ENCODE assay signal across 16 cellular contexts in genomic region chr4:108117473-108118182, GRCh38. TPM values are rescaled to one million over a fixed set of nuclear protein-coding genes. Genes with fewer than 3 reads are reported as not detected.
DNase-seq lines count a peak whose midpoint lies in the region; ATAC-seq, FAIRE-seq and TF ChIP-seq lines count a peak whose summit lies in the region.
"Had no signal": no experiment of that assay in that cellular context is flagged by ENCODE, and none has a peak within 500 bp of the region (broad histone marks: within the 10 kb centered on the region; RNA-seq: fewer than 3 reads in every experiment).

No MANE protein-coding gene starts in this region.

- no peaks in the 10 kb centered on the region for H3K27me3 ChIP-seq in brain microvascular endothelial cell (replicated peaks)
- H3K27me3 ChIP-seq in MG63, result no peaks in the 10 kb centered on the region

- H3K4me3 ChIP-seq in brain microvascular endothelial cell (ENCODE audit: low read depth, low read length), result no peak overlapping the region
- H3K4me3 ChIP-seq in MG63, result no peak overlapping the region

- H3K27me3 Mint-ChIP-seq in activated T-cell treated with anti-CD3 and anti-CD28 coated beads, Interleukin-2, amount 50 U/mL, for 4 hours (ENCODE audit: low read depth), result no peaks in the 10 kb centered on the region
- no peaks in the 10 kb centered on the region for H3K27me3 Mint-ChIP-seq in progenitor cell of endocrine pancreas

- no peak for ATAC-seq in activated T-cell treated with anti-CD3 and anti-CD28 coated beads, Interleukin-2, amount 50 U/mL, for 4 hours
- no peak for ATAC-seq in GM21381 (IDR thresholded peaks at IDR 0.05; ENCODE audit: unreplicated experiment)

- H3K9me3 Mint-ChIP-seq in activated T-cell treated with anti-CD3 and anti-CD28 coated beads, Interleukin-2, amount 50 U/mL, for 4 hours, result no peaks in the 10 kb centered on the region
- no peaks in the 10 kb centered on the region for H3K9me3 Mint-ChIP-seq in progenitor cell of endocrine pancreas (ENCODE audit: low read depth)

- no peaks in the 10 kb centered on the region for H3K9me3 ChIP-seq in MG63

- TF ChIP-seq CTCF in brain microvascular endothelial cell (IDR thresholded peaks at IDR 0.05; ENCODE audit: low read depth, low read length, missing control alignments), result no peak
- no peak for TF ChIP-seq CTCF in progenitor cell of endocrine pancreas (IDR thresholded peaks at IDR 0.05; ENCODE audit: unreplicated experiment)

- FAIRE-seq in urothelium cell line (lab: Jason Lieb, UNC), result no peak
- FAIRE-seq: endothelial cell of umbilical vein, HTR-8/SVneo, keratinocyte had no signal

- peaks cover 17% of the 10 kb centered on the region for H3K36me3 Mint-ChIP-seq in activated T-cell treated with anti-CD3 and anti-CD28 coated beads, Interleukin-2, amount 50 U/mL, for 4 hours (ENCODE audit: insufficient read depth)
- H3K36me3 Mint-ChIP-seq in progenitor cell of endocrine pancreas (ENCODE audit: insufficient read depth), result no peaks in the 10 kb centered on the region

- H3K4me3 Mint-ChIP-seq in activated T-cell treated with anti-CD3 and anti-CD28 coated beads, Interleukin-2, amount 50 U/mL, for 4 hours, result peak overlapping the region; percentile 27
- H3K4me3 Mint-ChIP-seq in progenitor cell of endocrine pancreas (ENCODE audit: low read depth), result no peak overlapping the region

- no peaks in the 10 kb centered on the region for H3K36me3 ChIP-seq in brain microvascular endothelial cell (replicated peaks)
- no peaks in the 10 kb centered on the region for H3K36me3 ChIP-seq in MG63

- peaks cover 94% of the 10 kb centered on the region for H3K4me1 Mint-ChIP-seq in activated T-cell treated with anti-CD3 and anti-CD28 coated beads, Interleukin-2, amount 50 U/mL, for 4 hours (ENCODE audit: low read depth)
- peaks cover 29% of the 10 kb centered on the region for H3K4me1 Mint-ChIP-seq in progenitor cell of endocrine pancreas (ENCODE audit: low read depth)

- DNase-seq in activated T-cell treated with anti-CD3 and anti-CD28 coated beads, Interleukin-2, amount 50 U/mL, for 4 hours, result no peak
- DNase-seq in activated T-cell treated with anti-CD3 and anti-CD28 coated beads, Interleukin-2, amount 50 U/mL, for 1 hour, result no peak
- DNase-seq in OCI-M1 (lab: John Stamatoyannopoulos, UW) (peak; percentile 57), brain microvascular endothelial cell (peak; percentile 7), progenitor cell of endocrine pancreas (ENCODE audit: low spot score, unreplicated experiment) (no peak), urothelium cell line (ENCODE audit: low spot score) (no peak), MG63 (no peak)
- DNase-seq: activated gamma-delta T cell treated with Interleukin-2 at 50 U/mL for 16 hours, C1 segment of cervical spinal cord, NCI-H526, occipital lobe, T-helper 9 cell had no signal

- in situ Hi-C loops in brain microvascular endothelial cell (cut with HindIII; ENCODE audit: low pct_ligation_motif_present, low sequenced_read_pairs), result no loop called here

- peak overlapping the region; percentile 83 for H3K27ac Mint-ChIP-seq in progenitor cell of endocrine pancreas

- no peak overlapping the region for H3K27ac ChIP-seq in brain microvascular endothelial cell

RNA-seq across cellular contexts. Expression of gene LEF1, which starts 51.1 kb away (rescaled TPM):
- total RNA-seq in activated T-cell treated with anti-CD3 and anti-CD28 coated beads, Interleukin-2, amount 50 U/mL, for 4 hours, result 100 to 1,000 TPM; 140 to 165 (median 148) TPM
- 2.1 and 3.2 TPM in 2 replicates for total RNA-seq in progenitor cell of endocrine pancreas
- total RNA-seq in MG63 (2014; rRNA removed; shearing (Covaris generic); ENCODE audit: low replicate concordance), result not detected in 2 replicates

Comparison
In these comparisons a context has a peak if more than half of its experiments do, and no peak if none do; other contexts are left out.
1. DNase-seq: peak in OCI-M1 (single experiment) and brain microvascular endothelial cell (single experiment); none in activated T-cell treated with anti-CD3 and anti-CD28 coated beads, Interleukin-2, amount 50 U/mL, for 4 hours (single experiment), activated T-cell treated with anti-CD3 and anti-CD28 coated beads, Interleukin-2, amount 50 U/mL, for 1 hour (single experiment), progenitor cell of endocrine pancreas (single experiment), urothelium cell line (single experiment) and MG63 (single experiment).
2. RNA of gene LEF1, which starts 51.1 kb away (total RNA-seq): 140 to 165 TPM in activated T-cell treated with anti-CD3 and anti-CD28 coated beads, Interleukin-2, amount 50 U/mL, for 4 hours; 2.1 to 3.2 TPM in progenitor cell of endocrine pancreas and not detected in MG63; every median in the first group is over 10 times any median in the second.